ENCODE assay signal across 31 cellular contexts in the genomic region with DNA sequence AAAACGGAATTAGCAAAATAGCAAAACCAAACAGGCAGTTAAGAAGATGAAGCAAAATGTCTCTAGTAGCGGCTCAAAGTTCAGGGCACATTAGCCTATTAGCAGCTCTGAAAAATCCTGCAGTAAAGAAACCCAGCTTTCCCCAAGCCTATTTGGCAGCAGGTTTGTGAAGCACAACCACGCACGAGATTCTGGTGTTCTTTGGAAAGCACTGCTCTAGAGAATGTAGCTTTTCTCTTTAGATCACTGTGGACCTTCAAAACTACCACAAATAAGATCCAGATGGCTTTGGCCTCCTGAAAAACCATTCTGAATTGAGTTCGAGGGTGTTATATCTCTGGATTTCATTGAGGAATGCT. TPM values are rescaled to one million over a fixed set of nuclear protein-coding genes. Genes with fewer than 3 reads are reported as not detected.
DNase-seq lines count a peak whose midpoint lies in the region; ATAC-seq and TF ChIP-seq lines count a peak whose summit lies in the region.
"Had no signal": no experiment of that assay in that cellular context is flagged by ENCODE, and none has a peak within 500 bp of the region (broad histone marks: within the 10 kb centered on the region; RNA-seq: fewer than 3 reads in every experiment).

No MANE protein-coding gene starts in this region.

- peaks cover 35% of the 10 kb centered on the region for H3K4me1 ChIP-seq in BLaER1
- H3K4me1 ChIP-seq in adipocyte (ENCODE audit: control insufficient read depth, insufficient read depth, low read length), result peaks cover 6% of the 10 kb centered on the region
- H3K4me1 ChIP-seq in right atrium auricular region, result peaks cover 0 to 48% of the 10 kb centered on the region in 2 donors
- H3K4me1 ChIP-seq in smooth muscle cell (ENCODE audit: low read depth), result peaks cover 4% of the 10 kb centered on the region
- H3K4me1 ChIP-seq in PC-3 (ENCODE audit: insufficient read depth, low read length), result no peaks in the 10 kb centered on the region
- H3K4me1 ChIP-seq: colonic mucosa had no signal

- no peaks in the 10 kb centered on the region for H3K27me3 ChIP-seq in BLaER1
- peaks cover 40% of the 10 kb centered on the region for H3K27me3 ChIP-seq in adipocyte (replicated peaks; ENCODE audit: control insufficient read depth, insufficient read depth, low read length)
- H3K27me3 ChIP-seq in right atrium auricular region, result no peaks in the 10 kb centered on the region
- H3K27me3 ChIP-seq in smooth muscle cell (ENCODE audit: low read depth), result no peaks in the 10 kb centered on the region
- H3K27me3 ChIP-seq in PC-3 (ENCODE audit: low read length), result peaks cover 11% of the 10 kb centered on the region; the same call in 1 of the 2 replicates
- H3K27me3 ChIP-seq: brain microvascular endothelial cell, colonic mucosa had no signal

- 43% methylated on average over 5 of the region's 5 CpGs for WGBS in smooth muscle cell (ENCODE audit: low lambda C conversion rate)

- POLR2A ChIA-PET in PC-3 (lab: Charles Lee; ENCODE audit: unreplicated experiment), result no interaction called here

- H3K27ac ChIP-seq in BLaER1 (no peak overlapping the region), right atrium auricular region (peak overlapping the region; percentile 8 to 82), smooth muscle cell (ENCODE audit: low read depth) (peak overlapping the region; percentile 72), PC-3 (ENCODE audit: low read length) (no peak overlapping the region)
- H3K27ac ChIP-seq: brain microvascular endothelial cell, colonic mucosa had no signal

- peaks cover 15% of the 10 kb centered on the region for H3F3A ChIP-seq in smooth muscle cell (ENCODE audit: low read depth)
- no peaks in the 10 kb centered on the region for H3F3A ChIP-seq in PC-3 (ENCODE audit: low read length, unreplicated experiment)

- no peak overlapping the region for H3K9ac ChIP-seq in BLaER1
- no peak overlapping the region for H3K9ac ChIP-seq in adipocyte (ENCODE audit: low read length)
- no peak overlapping the region for H3K9ac ChIP-seq in smooth muscle cell (ENCODE audit: low read depth)
- H3K9ac ChIP-seq in PC-3 (ENCODE audit: low read length), result no peak overlapping the region

- no peaks in the 10 kb centered on the region for H3K9me2 ChIP-seq in PC-3 (replicated peaks; ENCODE audit: low read length)

- H3K4me2 ChIP-seq in BLaER1 (0 out of 2 replicates have a peak overlapping the region, but pooled peaks have one; percentile 31), smooth muscle cell (no peak overlapping the region), PC-3 (ENCODE audit: low read length) (no peak overlapping the region)

- H3K79me2 ChIP-seq in smooth muscle cell (ENCODE audit: low read depth) (no peaks in the 10 kb centered on the region), PC-3 (ENCODE audit: low read length) (no peaks in the 10 kb centered on the region)

- no peaks in the 10 kb centered on the region for H3K36me3 ChIP-seq in BLaER1
- no peaks in the 10 kb centered on the region for H3K36me3 ChIP-seq in adipocyte (ENCODE audit: control insufficient read depth, insufficient read depth, low read length, severe bottlenecking)
- no peaks in the 10 kb centered on the region for H3K36me3 ChIP-seq in right atrium auricular region
- no peaks in the 10 kb centered on the region for H3K36me3 ChIP-seq in smooth muscle cell (ENCODE audit: low read depth)
- H3K36me3 ChIP-seq in PC-3 (ENCODE audit: low read depth, low read length), result no peaks in the 10 kb centered on the region
- H3K36me3 ChIP-seq: brain microvascular endothelial cell, colonic mucosa, esophagus squamous epithelium had no signal

- ATAC-seq in PC-3 (no peak), GM21526 (IDR thresholded peaks at IDR 0.05; ENCODE audit: low FRiP score, unreplicated experiment) (no peak)
- ATAC-seq: CD8-positive, alpha-beta T cell; naive thymus-derived CD4-positive, alpha-beta T cell had no signal

- no peak overlapping the region for H3K4me3 ChIP-seq in BLaER1
- no peak overlapping the region for H3K4me3 ChIP-seq in adipocyte (ENCODE audit: low read length)
- H3K4me3 ChIP-seq in right atrium auricular region, result no peak overlapping the region
- H3K4me3 ChIP-seq in smooth muscle cell, result no peak overlapping the region
- no peak overlapping the region for H3K4me3 ChIP-seq in PC-3 (ENCODE audit: low read length)
- H3K4me3 ChIP-seq: colonic mucosa, esophagus squamous epithelium had no signal

- CTCF ChIA-PET in PC-3 (lab: Charles Lee), result no interaction called here

- H4K20me1 ChIP-seq in BLaER1, result no peaks in the 10 kb centered on the region
- no peaks in the 10 kb centered on the region for H4K20me1 ChIP-seq in smooth muscle cell (ENCODE audit: low read depth)
- H4K20me1 ChIP-seq in PC-3 (ENCODE audit: low read length), result no peaks in the 10 kb centered on the region

- intact Hi-C loops in PC-3 (cut with micrococcal nuclease), result no loop called here

- peak; percentile 57 for DNase-seq in adipocyte (ENCODE audit: low read depth)
- no peak for DNase-seq in right atrium auricular region (ENCODE audit: low spot score)
- DNase-seq in smooth muscle cell (lab: John Stamatoyannopoulos, UW; ENCODE audit: unreplicated experiment), result no peak
- DNase-seq in PC-3, result no peak
- DNase-seq in HK-2 (ENCODE audit: unreplicated experiment), result no peak
- no peak for DNase-seq in NCI-H510A (lab: John Stamatoyannopoulos, UW)
- DNase-seq: activated CD4-positive, alpha-beta memory T cell treated with anti-CD3 and anti-CD28 coated beads, Interleukin-2, amount 10 ng/mL, durations not matched to agents 7 days and 5 days; activated effector memory CD4-positive, alpha-beta T cell treated with Interleukin-2 at 50 U/mL for 16 hours; activated naive CD8-positive, alpha-beta T cell treated with anti-CD3 and anti-CD28 coated beads, Interleukin-2, amount 10 ng/mL, durations not matched to agents 7 days and 5 days; activated T-cell treated with anti-CD3 and anti-CD28 coated beads for 4 hours; brain microvascular endothelial cell; CD8-positive, alpha-beta T cell; colonic mucosa; esophagus squamous epithelium; KBM-7; kidney glomerular epithelial cell; MM.1S; naive thymus-derived CD4-positive, alpha-beta T cell; NCI-H1417 treated with DMSO at 0.1 percent for 48 hours; NCI-H2081 treated with DMSO at 0.1 percent for 48 hours; occipital lobe; SHP77 treated with DMSO at 0.1 percent for 48 hours; stimulated activated naive CD4-positive, alpha-beta T cell treated with Interleukin-2 at 50 U/mL for 16 hours; SW 1271; T1000 had no signal

- H2AFZ ChIP-seq in smooth muscle cell (ENCODE audit: low read depth), result no peak overlapping the region
- no peak overlapping the region for H2AFZ ChIP-seq in PC-3 (ENCODE audit: low read length)

- no TSS peak for BruUV-seq in PC-3 (replicated peaks; lab: Mats Ljungman, UMichigan)

- TF ChIP-seq CTCF in right atrium auricular region (IDR thresholded peaks at IDR 0.05) (no peak), smooth muscle cell (IDR thresholded peaks at IDR 0.05; ENCODE audit: borderline replicate concordance, insufficient read depth, poor library complexity, severe bottlenecking) (no peak), PC-3 (conservative IDR thresholded peaks at IDR 0.05; ENCODE audit: low read depth, low read length) (no peak)

- H3K9me3 ChIP-seq in BLaER1, result peaks cover 10% of the 10 kb centered on the region; the same call in 1 of the 2 replicates
- H3K9me3 ChIP-seq in adipocyte (ENCODE audit: control insufficient read depth, low read length), result peaks cover 4% of the 10 kb centered on the region
- H3K9me3 ChIP-seq in right atrium auricular region, result no peaks in the 10 kb centered on the region
- H3K9me3 ChIP-seq in smooth muscle cell (replicated peaks; ENCODE audit: low read depth), result no peaks in the 10 kb centered on the region
- no peaks in the 10 kb centered on the region for H3K9me3 ChIP-seq in PC-3 (ENCODE audit: low read length)
- H3K9me3 ChIP-seq: colonic mucosa, esophagus squamous epithelium had no signal

RNA-seq across cellular contexts. Expression of a gene that starts 37.4 kb away (rescaled TPM):
- not detected for total RNA-seq in right atrium auricular region
- not detected in 2 replicates for total RNA-seq in smooth muscle cell
- polyA plus RNA-seq in smooth muscle cell, result 0.15 TPM in 1 of 2 replicates, not detected in the other
- total RNA-seq in PC-3 (2014; rRNA removed), result not detected in 2 replicates
- total RNA-seq: colonic mucosa, esophagus squamous epithelium, glomerular endothelial cell, H1, HT-29, occipital lobe, renal cortical epithelial cell had no signal
- polyA plus RNA-seq: H1; naive thymus-derived CD4-positive, alpha-beta T cell had no signal

RNA-seq across cellular contexts. Expression of a gene that starts 51.1 kb away (rescaled TPM):
- total RNA-seq in right atrium auricular region (not detected), smooth muscle cell (not detected in 2 replicates), PC-3 (2014; rRNA removed) (not detected in 2 replicates)
- not detected in 2 replicates for polyA plus RNA-seq in smooth muscle cell
- total RNA-seq: activated CD4-positive, alpha-beta memory T cell treated with anti-CD3 and anti-CD28 coated beads, Interleukin-2, amount 10 ng/mL, durations not matched to agents 7 days and 5 days; activated naive CD8-positive, alpha-beta T cell treated with anti-CD3 and anti-CD28 coated beads, Interleukin-2, amount 10 ng/mL, durations not matched to agents 7 days and 5 days; CD8-positive, alpha-beta T cell; colonic mucosa; esophagus squamous epithelium; glomerular endothelial cell; H1; HT-29; occipital lobe; renal cortical epithelial cell had no signal
- polyA plus RNA-seq: H1; naive thymus-derived CD4-positive, alpha-beta T cell had no signal

Comparison
In these comparisons a context has a peak if more than half of its experiments do, and no peak if none do; other contexts are left out.
1. H3K27ac ChIP-seq: peak in right atrium auricular region (2 of 2) and smooth muscle cell (single experiment); none in BLaER1 (single experiment) and PC-3 (single experiment).